In genomic region chr4:154743683-154744340, GRCh38 we compare ENCODE assay signal across 8 cellular contexts. TPM values are rescaled to one million over a fixed set of nuclear protein-coding genes. Genes with fewer than 3 reads are reported as not detected.
DNase-seq lines count a peak whose midpoint lies in the region; ATAC-seq and TF ChIP-seq lines count a peak whose summit lies in the region.
"Had no signal": no experiment of that assay in that cellular context is flagged by ENCODE, and none has a peak within 500 bp of the region (broad histone marks: within the 10 kb centered on the region; RNA-seq: fewer than 3 reads in every experiment).

Gene LRAT, plus strand, starts transcription at chr4:154744000. Its CDS starts 327 bp downstream, at chr4:154744327.

- H3K4me1 ChIP-seq in muscle layer of colon (ENCODE audit: insufficient read depth, low read length): peaks cover 10% of the 10 kb centered on the region

- peak within 1 kb of the TSS; percentile 9 for H3K27ac Mint-ChIP-seq in activated CD8-positive, alpha-beta T cell treated with anti-CD3 and anti-CD28 coated beads, Interleukin-2, amount 10 ng/mL, durations not matched to agents 7 days and 5 days

- no peaks in the 10 kb centered on the region for H3K36me3 ChIP-seq in muscle layer of colon (ENCODE audit: insufficient read depth, low read length)

- no peaks in the 10 kb centered on the region for H3K36me3 Mint-ChIP-seq in activated CD8-positive, alpha-beta T cell treated with anti-CD3 and anti-CD28 coated beads, Interleukin-2, amount 10 ng/mL, durations not matched to agents 7 days and 5 days (ENCODE audit: low read depth)

- peak; percentile 86 for DNase-seq in HPDE6-E6E7 (ENCODE audit: extremely low spot score)
- DNase-seq in activated CD8-positive, alpha-beta T cell treated with anti-CD3 and anti-CD28 coated beads, Interleukin-2, amount 10 ng/mL, durations not matched to agents 7 days and 5 days: peak; percentile 43
- DNase-seq in epithelial cell of proximal tubule (ENCODE audit: low read depth): no peak
- DNase-seq in superior temporal gyrus (ENCODE audit: extremely low spot score): peak; percentile 31

- CTCF ChIA-PET in activated CD8-positive, alpha-beta T cell treated with anti-CD3 and anti-CD28 coated beads, Interleukin-2, amount 10 ng/mL, durations not matched to agents 7 days and 5 days (lab: Charles Lee): no interaction called here

- H3K9ac ChIP-seq in muscle layer of colon (ENCODE audit: low read length): no peak within 1 kb of the TSS

- ATAC-seq in GM18870 (IDR thresholded peaks at IDR 0.05; ENCODE audit: unreplicated experiment): peak; percentile 66
- peak; percentile 94 for ATAC-seq in activated CD8-positive, alpha-beta T cell treated with anti-CD3 and anti-CD28 coated beads, Interleukin-2, amount 10 ng/mL, durations not matched to agents 7 days and 5 days
- ATAC-seq in GM21619 (IDR thresholded peaks at IDR 0.05; ENCODE audit: unreplicated experiment): no peak

- H3K4me3 ChIP-seq in epithelial cell of proximal tubule (ENCODE audit: low read depth, low read length) (peak within 1 kb of the TSS; percentile 72), muscle layer of colon (ENCODE audit: low read depth in 1 of 2, low read length in 2 of 2) (peak within 1 kb of the TSS; percentile 74 to 82)

- peaks cover 15% of the 10 kb centered on the region for H3K4me1 Mint-ChIP-seq in activated CD8-positive, alpha-beta T cell treated with anti-CD3 and anti-CD28 coated beads, Interleukin-2, amount 10 ng/mL, durations not matched to agents 7 days and 5 days (ENCODE audit: low read depth)

- H3K4me3 Mint-ChIP-seq in activated CD8-positive, alpha-beta T cell treated with anti-CD3 and anti-CD28 coated beads, Interleukin-2, amount 10 ng/mL, durations not matched to agents 7 days and 5 days: peak within 1 kb of the TSS; percentile 71

- TF ChIP-seq CTCF in epithelial cell of proximal tubule (conservative IDR thresholded peaks at IDR 0.05; ENCODE audit: low read depth, low read length): no peak

- H3K27me3 Mint-ChIP-seq in activated CD8-positive, alpha-beta T cell treated with anti-CD3 and anti-CD28 coated beads, Interleukin-2, amount 10 ng/mL, durations not matched to agents 7 days and 5 days (ENCODE audit: low read depth): peaks cover 61% of the 10 kb centered on the region

- POLR2A ChIA-PET in activated CD8-positive, alpha-beta T cell treated with anti-CD3 and anti-CD28 coated beads, Interleukin-2, amount 10 ng/mL, durations not matched to agents 7 days and 5 days (lab: Charles Lee): no interaction called here

- H3K27me3 ChIP-seq in muscle layer of colon (ENCODE audit: control insufficient read depth in 1 of 2, insufficient read depth in 2 of 2, low read length in 2 of 2): peaks cover 8 to 19% of the 10 kb centered on the region in 2 donors

- no peaks in the 10 kb centered on the region for H3K9me3 Mint-ChIP-seq in activated CD8-positive, alpha-beta T cell treated with anti-CD3 and anti-CD28 coated beads, Interleukin-2, amount 10 ng/mL, durations not matched to agents 7 days and 5 days (ENCODE audit: insufficient read depth)

- no peaks in the 10 kb centered on the region for H3K9me3 ChIP-seq in muscle layer of colon (ENCODE audit: low read length)

- H3K27ac ChIP-seq in muscle layer of colon (ENCODE audit: low read depth, low read length): no peak within 1 kb of the TSS

RNA-seq across cellular contexts. Expression of gene LRAT, which starts in this region (rescaled TPM):
- not detected for total RNA-seq in activated CD8-positive, alpha-beta T cell treated with anti-CD3 and anti-CD28 coated beads, Interleukin-2, amount 10 ng/mL, durations not matched to agents 7 days and 5 days
- total RNA-seq in epithelial cell of proximal tubule: 0.43 and 2.2 TPM in 2 replicates
- total RNA-seq: T-helper 1 cell treated with Interleukin-12 subunit alpha and Interleukin-12 subunit beta and Interleukin-4 antibody, amounts not matched to agents 30 ng/mL and 1 ng/mL, for 36 hours had no signal

Comparison
In these comparisons a context has a peak if more than half of its experiments do, and no peak if none do; other contexts are left out.
1. Peak in DNase-seq and ATAC-seq in activated CD8-positive, alpha-beta T cell treated with anti-CD3 and anti-CD28 coated beads, Interleukin-2, amount 10 ng/mL, durations not matched to agents 7 days and 5 days; RNA of the gene not detected or under 1 TPM.